1 cellular context compared by ENCODE assay signal in genomic region chr10:103793920-103794883, GRCh38.
TF ChIP-seq lines count a peak whose summit lies in the region.

No MANE protein-coding gene starts in this region.

TF ChIP-seq in liver, 16 proteins besides CTCF, POLR2A, EP300 and RAD21 (continued from another document):
- TF ChIP-seq, protein P1, sequence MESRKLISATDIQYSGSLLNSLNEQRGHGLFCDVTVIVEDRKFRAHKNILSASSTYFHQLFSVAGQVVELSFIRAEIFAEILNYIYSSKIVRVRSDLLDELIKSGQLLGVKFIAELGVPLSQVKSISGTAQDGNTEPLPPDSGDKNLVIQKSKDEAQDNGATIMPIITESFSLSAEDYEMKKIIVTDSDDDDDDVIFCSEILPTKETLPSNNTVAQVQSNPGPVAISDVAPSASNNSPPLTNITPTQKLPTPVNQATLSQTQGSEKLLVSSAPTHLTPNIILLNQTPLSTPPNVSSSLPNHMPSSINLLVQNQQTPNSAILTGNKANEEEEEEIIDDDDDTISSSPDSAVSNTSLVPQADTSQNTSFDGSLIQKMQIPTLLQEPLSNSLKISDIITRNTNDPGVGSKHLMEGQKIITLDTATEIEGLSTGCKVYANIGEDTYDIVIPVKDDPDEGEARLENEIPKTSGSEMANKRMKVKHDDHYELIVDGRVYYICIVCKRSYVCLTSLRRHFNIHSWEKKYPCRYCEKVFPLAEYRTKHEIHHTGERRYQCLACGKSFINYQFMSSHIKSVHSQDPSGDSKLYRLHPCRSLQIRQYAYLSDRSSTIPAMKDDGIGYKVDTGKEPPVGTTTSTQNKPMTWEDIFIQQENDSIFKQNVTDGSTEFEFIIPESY (IDR thresholded peaks at IDR 0.05), result peak; percentile 82
- TF ChIP-seq RXRA (IDR thresholded peaks at IDR 0.05), result peak; percentile 87 to 96
- TF ChIP-seq, protein P2, sequence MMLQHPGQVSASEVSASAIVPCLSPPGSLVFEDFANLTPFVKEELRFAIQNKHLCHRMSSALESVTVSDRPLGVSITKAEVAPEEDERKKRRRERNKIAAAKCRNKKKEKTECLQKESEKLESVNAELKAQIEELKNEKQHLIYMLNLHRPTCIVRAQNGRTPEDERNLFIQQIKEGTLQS (IDR thresholded peaks at IDR 0.05), result peak; percentile 42
